In genomic region chr2:231666171-231667095, GRCh38 we compare ENCODE assay signal across 1 cellular context.
TF ChIP-seq lines count a peak whose summit lies in the region.

No MANE protein-coding gene starts in this region.

TF ChIP-seq in H1, 55 proteins besides CTCF, POLR2A, EP300 and RAD21:
- TF ChIP-seq SP4 (IDR thresholded peaks at IDR 0.05; ENCODE audit: low read length) (peak; percentile 48; the same call in 1 of the 2 replicates), PHF8 (conservative IDR thresholded peaks at IDR 0.05; ENCODE audit: low read depth, low read length) (0 out of 2 replicates have a peak, but pooled peaks have one; percentile 33), CHD7 (IDR thresholded peaks at IDR 0.05; ENCODE audit: insufficient replicate concordance, low read length) (no peak), HDAC6 (IDR thresholded peaks at IDR 0.05; ENCODE audit: low read depth, low read length) (no peak), HDAC2 (IDR thresholded peaks at IDR 0.05; ENCODE audit: borderline replicate concordance in 1 of 2, low read depth in 2 of 2, low read length in 2 of 2) (peak; percentile 26 to 58; a peak in 1 of 4 replicates), NRF1 (IDR thresholded peaks at IDR 0.05; ENCODE audit: low read depth, low read length) (0 out of 2 replicates have a peak, but pooled peaks have one; percentile 5), POLR2AphosphoS5 (IDR thresholded peaks at IDR 0.05; ENCODE audit: low read depth, low read length) (peak; percentile 89; the same call in 1 of the 2 replicates), FOSL1 (IDR thresholded peaks at IDR 0.05; ENCODE audit: insufficient read depth, low read depth, low read length) (peak; percentile 84), RXRA (IDR thresholded peaks at IDR 0.05; ENCODE audit: insufficient read depth, low read depth, low read length) (no peak), CTBP2 (IDR thresholded peaks at IDR 0.05; ENCODE audit: borderline replicate concordance, insufficient read depth, insufficient read length, low read length) (no peak), TCF12 (IDR thresholded peaks at IDR 0.05; ENCODE audit: low read depth, low read length) (peak; percentile 60; the same call in 1 of the 2 replicates), ASH2L (IDR thresholded peaks at IDR 0.05; ENCODE audit: low read length) (peak; percentile 88), SIN3A (conservative IDR thresholded peaks at IDR 0.05 in 1 of 2, IDR thresholded peaks at IDR 0.05 in 1 of 2; ENCODE audit: low read depth in 1 of 2, low read length in 2 of 2) (peak in 1 of 2 experiments; percentile 57; a peak in 2 of 4 replicates), MAX (IDR thresholded peaks at IDR 0.05) (peak; percentile 57), SP1 (IDR thresholded peaks at IDR 0.05; ENCODE audit: low read depth, low read length) (peak; percentile 62; the same call in 1 of the 2 replicates), TAF1 (IDR thresholded peaks at IDR 0.05; ENCODE audit: low read depth, low read length) (peak; percentile 88), SRF (IDR thresholded peaks at IDR 0.05; ENCODE audit: low read depth, low read length) (peak; percentile 82), TBP (IDR thresholded peaks at IDR 0.05; ENCODE audit: low read depth, low read length) (peak; percentile 79), JUND (IDR thresholded peaks at IDR 0.05; ENCODE audit: low read length) (peak; percentile 68), JUN (IDR thresholded peaks at IDR 0.05; ENCODE audit: low read depth, low read length) (peak; percentile 22; the same call in 1 of the 2 replicates), ZNF274 (IDR thresholded peaks at IDR 0.05; ENCODE audit: borderline replicate concordance, extremely low read depth, low read length) (no peak), TAF7 (optimal IDR thresholded peaks at IDR 0.05; ENCODE audit: borderline replicate concordance, low read depth, low read length) (peak; percentile 78), RBBP5 (IDR thresholded peaks at IDR 0.05; ENCODE audit: borderline replicate concordance, low read depth, low read length) (peak; percentile 30; the same call in 1 of the 2 replicates)
